Comparison of ENCODE assay signal across 1 cellular context in genomic region chr10:4121531-4122380, GRCh38.
TF ChIP-seq lines count a peak whose summit lies in the region.

No MANE protein-coding gene starts in this region.

TF ChIP-seq in HepG2, 621 proteins besides CTCF, POLR2A, EP300 and RAD21 (continued from another document):
- TF ChIP-seq E2F5 (CRISPR knock-in tag; conservative IDR thresholded peaks at IDR 0.05) (no peak), NFE2 (CRISPR knock-in tag; IDR thresholded peaks at IDR 0.05) (no peak), HNRNPL (IDR thresholded peaks at IDR 0.05; ENCODE audit: low read depth, low read length) (no peak), SUZ12 (IDR thresholded peaks at IDR 0.05; ENCODE audit: low read depth, low read length) (no peak), MAFG (CRISPR knock-in tag; IDR thresholded peaks at IDR 0.05) (no peak), ZC3H4 (CRISPR knock-in tag; IDR thresholded peaks at IDR 0.05; ENCODE audit: borderline replicate concordance) (no peak), ZNF747 (CRISPR knock-in tag; IDR thresholded peaks at IDR 0.05; ENCODE audit: borderline replicate concordance) (no peak), ZSCAN9 (CRISPR knock-in tag; IDR thresholded peaks at IDR 0.05; ENCODE audit: borderline replicate concordance) (no peak), PHF8 (CRISPR knock-in tag; IDR thresholded peaks at IDR 0.05) (no peak), ZBTB25 (CRISPR knock-in tag; IDR thresholded peaks at IDR 0.05) (no peak), MAFF (IDR thresholded peaks at IDR 0.05; ENCODE audit: low read depth, low read length) (no peak), PHF5A (CRISPR knock-in tag; IDR thresholded peaks at IDR 0.05; ENCODE audit: low read depth, unreplicated experiment) (no peak), KDM5A (IDR thresholded peaks at IDR 0.05; ENCODE audit: borderline replicate concordance, low read length) (no peak)
